ENCODE assay signal across 33 cellular contexts in the genomic region with DNA sequence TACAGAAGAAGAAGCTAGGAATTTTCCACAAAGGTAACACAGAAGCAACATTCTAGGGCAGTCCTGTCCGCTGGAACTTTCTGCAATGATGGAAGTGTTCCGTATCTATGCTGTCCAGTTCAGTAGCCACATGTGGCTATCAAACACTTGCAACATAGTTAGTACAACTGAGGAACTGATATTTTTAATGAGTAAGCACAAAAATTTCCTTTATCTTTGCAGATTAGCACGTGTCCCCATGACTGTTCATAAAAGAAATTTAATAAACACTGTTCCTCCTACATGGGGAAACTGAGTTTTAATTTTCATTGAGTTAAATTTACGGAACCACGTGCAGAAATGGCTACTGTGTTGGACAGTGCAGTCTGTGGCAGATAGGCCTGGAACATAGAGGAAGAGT.
"Had no signal": no experiment of that assay in that cellular context is flagged by ENCODE, and none has a peak within 500 bp of the region (broad histone marks: within the 10 kb centered on the region; RNA-seq: fewer than 3 reads in every experiment).

No MANE protein-coding gene starts in this region.

- H3K27ac ChIP-seq: adrenal gland, ascending aorta, body of pancreas, brain microvascular endothelial cell, breast epithelium, cardiac muscle cell, colonic mucosa had no signal

- H3K4me1 ChIP-seq: adrenal gland, ascending aorta, body of pancreas, breast epithelium, colonic mucosa had no signal

- H3K27me3 ChIP-seq: ascending aorta, body of pancreas, brain microvascular endothelial cell, cardiac muscle cell, colonic mucosa had no signal

- DNase-seq: activated effector memory CD4-positive, alpha-beta T cell treated with anti-CD3 and anti-CD28 coated beads, Interleukin-2, amount 50 U/mL, for 16 hours; activated effector memory CD4-positive, alpha-beta T cell treated with Interleukin-2 at 50 U/mL for 16 hours; activated gamma-delta T cell; activated gamma-delta T cell treated with Interleukin-2 at 50 U/mL for 16 hours; activated naive CD4-positive, alpha-beta T cell; activated naive CD4-positive, alpha-beta T cell treated with anti-CD3 and anti-CD28 coated beads for 36 hours; activated naive CD4-positive, alpha-beta T cell treated with anti-CD3 and anti-CD28 coated beads, Interleukin-2, amount 10 ng/mL, durations not matched to agents 7 days and 5 days; activated naive CD4-positive, alpha-beta T cell treated with anti-CD3 and anti-CD28 coated beads, Interleukin-2, amount 50 U/mL, for 16 hours; activated naive CD4-positive, alpha-beta T cell treated with Interleukin-2 at 50 U/mL for 16 hours; activated naive CD8-positive, alpha-beta T cell treated with anti-CD3 and anti-CD28 coated beads for 36 hours; activated naive CD8-positive, alpha-beta T cell treated with anti-CD3 and anti-CD28 coated beads, Interleukin-2, amount 10 ng/mL, durations not matched to agents 7 days and 5 days; activated naive CD8-positive, alpha-beta T cell treated with anti-CD3 and anti-CD28 coated beads, Interleukin-2, amount 50 U/mL, for 24 hours; activated T-cell treated with anti-CD3 and anti-CD28 coated beads, Interleukin-2, amount 50 U/mL, for 48 hours; activated T-cell treated with anti-CD3 and anti-CD28 coated beads, Interleukin-2, amount 50 U/mL, for 72 hours; adrenal gland; amniotic stem cell; amygdala; anterior cingulate cortex; aorta; body of pancreas; brain microvascular endothelial cell; caudate nucleus; central memory CD4-positive, alpha-beta T cell; cerebellar nuclear complex; colonic mucosa had no signal

- FAIRE-seq: astrocyte, bronchial epithelial cell, colon had no signal

- H3K36me3 ChIP-seq: adrenal gland, ascending aorta, brain microvascular endothelial cell, breast epithelium, cardiac muscle cell, colonic mucosa had no signal

- H3K4me3 ChIP-seq: adrenal gland, ascending aorta, body of pancreas, breast epithelium, cardiac muscle cell, colonic mucosa had no signal

- H3K9me3 ChIP-seq: adrenal gland, ascending aorta, body of pancreas, breast epithelium, colonic mucosa had no signal

- ATAC-seq: activated naive CD4-positive, alpha-beta T cell treated with anti-CD3 and anti-CD28 coated beads, Interleukin-2, amount 50 U/mL, for 72 hours; activated naive CD8-positive, alpha-beta T cell treated with anti-CD3 and anti-CD28 coated beads, Interleukin-2, amount 50 U/mL, for 24 hours; activated T-cell treated with anti-CD3 and anti-CD28 coated beads, Interleukin-2, amount 50 U/mL, for 72 hours; activated T-helper 17 cell treated with anti-CD3 and anti-CD28 coated beads, Interleukin-2, amount 50 U/mL, for 72 hours; body of pancreas had no signal
